In genomic region chr10:128147064-128147463, GRCh38 we compare ENCODE assay signal across 15 cellular contexts. TPM values are rescaled to one million over a fixed set of nuclear protein-coding genes. Genes with fewer than 3 reads are reported as not detected.
A peak's percentile ranks its signal among the peaks of the same experiment; 100 is the strongest.
DNase-seq lines count a peak whose midpoint lies in the region; ATAC-seq and TF ChIP-seq lines count a peak whose summit lies in the region.
"Had no signal": no experiment of that assay in that cellular context is flagged by ENCODE, and none has a peak within 500 bp of the region (broad histone marks: within the 10 kb centered on the region; RNA-seq: fewer than 3 reads in every experiment).

No MANE protein-coding gene starts in this region.

- no peak for TF ChIP-seq CTCF in kidney epithelial cell (IDR thresholded peaks at IDR 0.05; ENCODE audit: insufficient read depth, low read length, poor library complexity, severe bottlenecking)

- H3K9me3 Mint-ChIP-seq in activated CD4-positive, alpha-beta T cell treated with anti-CD3 and anti-CD28 coated beads for 36 hours (ENCODE audit: low read depth) = peaks cover 12% of the 10 kb centered on the region
- H3K9me3 Mint-ChIP-seq in activated CD4-positive, alpha-beta T cell treated with anti-CD3 and anti-CD28 coated beads, Interleukin-2, amount 10 ng/mL, durations not matched to agents 7 days and 5 days = peaks cover 11% of the 10 kb centered on the region

- intact Hi-C loops in activated CD4-positive, alpha-beta T cell treated with anti-CD3 and anti-CD28 coated beads for 36 hours (cut with DNase I, micrococcal nuclease) = no loop called here

- CTCF ChIA-PET in activated CD4-positive, alpha-beta T cell treated with anti-CD3 and anti-CD28 coated beads for 36 hours (lab: Charles Lee) = interaction anchor here (0.8 to 1.3 kb wide), 4 partner anchors 14 to 100 kb away, joined by 3 to 4 read pairs (median 3); no protein-coding TSS in a partner anchor
- CTCF ChIA-PET in activated CD4-positive, alpha-beta T cell treated with anti-CD3 and anti-CD28 coated beads, Interleukin-2, amount 10 ng/mL, durations not matched to agents 7 days and 5 days (lab: Charles Lee) = no interaction called here

- H3K36me3 ChIP-seq in kidney epithelial cell (ENCODE audit: control insufficient read depth, insufficient read depth, low read length) = no peaks in the 10 kb centered on the region
- H3K36me3 ChIP-seq: HAP-1, heart right ventricle had no signal

- ATAC-seq in activated CD4-positive, alpha-beta T cell treated with anti-CD3 and anti-CD28 coated beads for 36 hours = peak; percentile 57
- ATAC-seq in GM21515 (IDR thresholded peaks at IDR 0.05; ENCODE audit: unreplicated experiment) (peak; percentile 57), HG03378 (IDR thresholded peaks at IDR 0.05; ENCODE audit: unreplicated experiment) (peak; percentile 78)
- ATAC-seq: heart right ventricle, mucosa of descending colon had no signal

- no peak overlapping the region for H3K4me3 ChIP-seq in kidney epithelial cell (ENCODE audit: low read depth, low read length)
- H3K4me3 ChIP-seq: HAP-1, heart right ventricle, mucosa of descending colon had no signal

- H3K4me3 Mint-ChIP-seq in activated CD4-positive, alpha-beta T cell treated with anti-CD3 and anti-CD28 coated beads for 36 hours = no peak overlapping the region
- H3K4me3 Mint-ChIP-seq in activated CD4-positive, alpha-beta T cell treated with anti-CD3 and anti-CD28 coated beads, Interleukin-2, amount 10 ng/mL, durations not matched to agents 7 days and 5 days = no peak overlapping the region

- POLR2A ChIA-PET in activated CD4-positive, alpha-beta T cell treated with anti-CD3 and anti-CD28 coated beads for 36 hours (lab: Charles Lee) = no interaction called here
- POLR2A ChIA-PET in activated CD4-positive, alpha-beta T cell treated with anti-CD3 and anti-CD28 coated beads, Interleukin-2, amount 10 ng/mL, durations not matched to agents 7 days and 5 days (lab: Charles Lee) = no interaction called here

- H3K27me3 Mint-ChIP-seq in activated CD4-positive, alpha-beta T cell treated with anti-CD3 and anti-CD28 coated beads for 36 hours = no peaks in the 10 kb centered on the region
- H3K27me3 Mint-ChIP-seq in activated CD4-positive, alpha-beta T cell treated with anti-CD3 and anti-CD28 coated beads, Interleukin-2, amount 10 ng/mL, durations not matched to agents 7 days and 5 days = peaks cover 9% of the 10 kb centered on the region

- H3K27ac Mint-ChIP-seq in activated CD4-positive, alpha-beta T cell treated with anti-CD3 and anti-CD28 coated beads for 36 hours = no peak overlapping the region
- H3K27ac Mint-ChIP-seq in activated CD4-positive, alpha-beta T cell treated with anti-CD3 and anti-CD28 coated beads, Interleukin-2, amount 10 ng/mL, durations not matched to agents 7 days and 5 days = no peak overlapping the region

- peaks cover 24% of the 10 kb centered on the region for H3K4me1 Mint-ChIP-seq in activated CD4-positive, alpha-beta T cell treated with anti-CD3 and anti-CD28 coated beads for 36 hours
- peaks cover 17% of the 10 kb centered on the region for H3K4me1 Mint-ChIP-seq in activated CD4-positive, alpha-beta T cell treated with anti-CD3 and anti-CD28 coated beads, Interleukin-2, amount 10 ng/mL, durations not matched to agents 7 days and 5 days

- H3K36me3 Mint-ChIP-seq in activated CD4-positive, alpha-beta T cell treated with anti-CD3 and anti-CD28 coated beads for 36 hours (ENCODE audit: low read depth) = no peaks in the 10 kb centered on the region
- H3K36me3 Mint-ChIP-seq in activated CD4-positive, alpha-beta T cell treated with anti-CD3 and anti-CD28 coated beads, Interleukin-2, amount 10 ng/mL, durations not matched to agents 7 days and 5 days (ENCODE audit: low read depth) = no peaks in the 10 kb centered on the region

- peak; percentile 42 for DNase-seq in activated CD4-positive, alpha-beta T cell treated with anti-CD3 and anti-CD28 coated beads for 36 hours
- DNase-seq in activated CD4-positive, alpha-beta T cell treated with anti-CD3 and anti-CD28 coated beads, Interleukin-2, amount 10 ng/mL, durations not matched to agents 7 days and 5 days = no peak
- DNase-seq in kidney epithelial cell (ENCODE audit: low read depth) (peak; percentile 52), DMS153 (lab: John Stamatoyannopoulos, UW) (no peak), KG1 (lab: John Stamatoyannopoulos, UW) (no peak), SK-N-DZ (ENCODE audit: low spot score) (no peak)
- DNase-seq: activated effector memory CD4-positive, alpha-beta T cell treated with Interleukin-2 at 50 U/mL for 16 hours; GDM1; heart right ventricle; Karpas-422; mucosa of descending colon; T-helper 1 cell had no signal

- H3K27me3 ChIP-seq in kidney epithelial cell (ENCODE audit: control insufficient read depth, insufficient read depth, low read length) = peaks cover 3% of the 10 kb centered on the region

RNA-seq across cellular contexts. Expression of gene MKI67, which starts 20.8 kb away (rescaled TPM):
- 100 to 1,000 TPM; 234 to 244 TPM for total RNA-seq in activated CD4-positive, alpha-beta T cell treated with anti-CD3 and anti-CD28 coated beads for 36 hours
- total RNA-seq in activated CD4-positive, alpha-beta T cell treated with anti-CD3 and anti-CD28 coated beads, Interleukin-2, amount 10 ng/mL, durations not matched to agents 7 days and 5 days = 100 to 1,000 TPM; 328 to 345 TPM
- 5.1 and 5.6 TPM in 2 replicates for total RNA-seq in kidney epithelial cell
- 23.2 and 23.9 TPM in 2 replicates for polyA plus RNA-seq in SK-N-DZ (2014; cell fraction: cytosol; rRNA removed)
- polyA plus RNA-seq in SK-N-DZ (2014; cell fraction: nucleus; rRNA removed) = 37.5 and 59.2 TPM in 2 replicates

Comparison
In these comparisons a context has a peak if more than half of its experiments do, and no peak if none do; other contexts are left out.
1. DNase-seq: peak in activated CD4-positive, alpha-beta T cell treated with anti-CD3 and anti-CD28 coated beads for 36 hours (single experiment) and kidney epithelial cell (single experiment); none in activated CD4-positive, alpha-beta T cell treated with anti-CD3 and anti-CD28 coated beads, Interleukin-2, amount 10 ng/mL, durations not matched to agents 7 days and 5 days (single experiment), DMS153 (single experiment), KG1 (single experiment) and SK-N-DZ (single experiment).
2. RNA of gene MKI67, which starts 20.8 kb away (total RNA-seq): 328 to 345 TPM in activated CD4-positive, alpha-beta T cell treated with anti-CD3 and anti-CD28 coated beads, Interleukin-2, amount 10 ng/mL, durations not matched to agents 7 days and 5 days and 234 to 244 TPM in activated CD4-positive, alpha-beta T cell treated with anti-CD3 and anti-CD28 coated beads for 36 hours; 5.1 to 5.6 TPM in kidney epithelial cell; every median in the first group is over 10 times any median in the second.
3. Peak in every context shown above with its lines, with median percentiles within 50 percentile points of each other: ATAC-seq.